In the genomic region with DNA sequence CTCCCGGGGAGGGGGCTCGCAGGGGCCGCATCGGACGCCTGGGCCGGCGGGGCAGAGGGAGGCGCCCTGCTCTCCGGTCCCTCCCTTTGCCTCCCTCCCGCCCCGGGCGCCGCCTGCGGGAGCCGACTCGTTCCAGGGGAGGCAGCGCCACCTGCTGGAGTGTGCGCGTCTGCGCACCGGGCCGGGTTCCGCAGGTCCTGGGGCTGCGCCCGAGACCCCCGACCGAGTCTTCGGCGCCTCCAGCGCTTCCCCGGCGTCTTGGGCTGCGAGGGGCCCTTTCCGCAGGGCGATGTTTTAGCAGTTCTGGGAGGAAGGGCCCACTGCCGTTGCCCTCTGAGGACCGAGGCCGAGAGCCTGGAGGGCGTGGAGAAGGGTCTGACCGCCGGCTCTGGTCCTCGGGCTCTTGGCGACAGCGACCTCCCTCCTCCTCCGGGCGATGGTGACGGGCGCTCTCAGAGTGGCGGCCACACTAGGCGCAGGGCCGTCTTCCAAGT, we compare ENCODE assay signal across 8 cellular contexts.
DNase-seq lines count a peak whose midpoint lies in the region; ATAC-seq and TF ChIP-seq lines count a peak whose summit lies in the region.

No MANE protein-coding gene starts in this region.

- H3K4me1 ChIP-seq in IMR-90 (ENCODE audit: control insufficient read depth, insufficient read depth, low read length) = peaks cover 4% of the 10 kb centered on the region; the same call in 1 of the 2 replicates
- H3K4me1 ChIP-seq in PC-3 (ENCODE audit: insufficient read depth, low read length) = peaks cover 3% of the 10 kb centered on the region; the same call in 1 of the 2 replicates
- H3K4me1 ChIP-seq in esophagus (ENCODE audit: control insufficient read depth in 2 of 2, insufficient read depth in 2 of 2, low read length in 1 of 2) = peaks cover 2 to 3% of the 10 kb centered on the region in 2 donors
- peaks cover 10 to 11% of the 10 kb centered on the region in 2 donors for H3K4me1 ChIP-seq in mucosa of rectum (ENCODE audit: control insufficient read depth in 2 of 2, insufficient read depth in 2 of 2, low read length in 2 of 2)

- H3K79me2 ChIP-seq in PC-3 (ENCODE audit: low read length) = no peaks in the 10 kb centered on the region

- peak overlapping the region; percentile 54; the same call in 1 of the 2 replicates for H2BK20ac ChIP-seq in IMR-90 (ENCODE audit: low read depth, low read length)

- intact Hi-C loops in IMR-90 (cut with micrococcal nuclease) (loop anchor here (1.0 to 5.0 kb wide), 2 partner anchors 161 to 380 kb away; a partner anchor contains a TSS), PC-3 (cut with micrococcal nuclease) (loop anchor here (1.0 to 2.0 kb wide), 2 partner anchors 161 to 236 kb away; no protein-coding TSS in a partner anchor)

- peak overlapping the region; percentile 93 for H4K91ac ChIP-seq in IMR-90 (ENCODE audit: insufficient read depth, low read depth, low read length)

- peak overlapping the region; percentile 92; the same call in 2 of the 3 replicates for H2BK15ac ChIP-seq in IMR-90 (ENCODE audit: low read depth, low read length)

- H3K56ac ChIP-seq in IMR-90 (ENCODE audit: extremely low read depth, insufficient read depth, low read length) = no peak overlapping the region

- in situ Hi-C loops in IMR-90 (cut with MboI; ENCODE audit: low sequenced_read_pairs) = loop anchor here (25.0 kb wide), 1 partner anchor 385 kb away; a partner anchor contains a TSS

- H2BK5ac ChIP-seq in IMR-90 (ENCODE audit: low read depth, low read length, poor library complexity, severe bottlenecking) = peak overlapping the region; percentile 56

- peak overlapping the region; percentile 45 for H3K14ac ChIP-seq in IMR-90 (replicated peaks; ENCODE audit: low read depth, low read length)

- no peaks in the 10 kb centered on the region for H3K9me2 ChIP-seq in PC-3 (replicated peaks; ENCODE audit: low read length)

- H3K27me3 ChIP-seq in IMR-90 (ENCODE audit: control insufficient read depth, insufficient read depth, low read length) (no peaks in the 10 kb centered on the region; the same call in 1 of the 2 replicates), PC-3 (ENCODE audit: low read length) (no peaks in the 10 kb centered on the region), esophagus (ENCODE audit: control insufficient read depth in 1 of 2, insufficient read depth in 2 of 2, low read length in 2 of 2) (no peaks in the 10 kb centered on the region), mucosa of rectum (ENCODE audit: control insufficient read depth in 2 of 2, insufficient read depth in 2 of 2, low read length in 2 of 2) (peaks cover 0 to 5% of the 10 kb centered on the region in 2 donors)

- dilution Hi-C loops in IMR-90 (cut with HindIII; ENCODE audit: low sequenced_read_pairs, unreplicated experiment) = no loop called here

- H3K9me3 ChIP-seq in IMR-90 (ENCODE audit: control insufficient read depth, insufficient read depth, low read length) (no peaks in the 10 kb centered on the region), PC-3 (ENCODE audit: low read length) (no peaks in the 10 kb centered on the region), esophagus (ENCODE audit: control insufficient read depth in 2 of 2, insufficient read depth in 1 of 2, low read depth in 1 of 2, low read length in 1 of 2) (no peaks in the 10 kb centered on the region), mucosa of rectum (ENCODE audit: control insufficient read depth in 2 of 2, low read length in 2 of 2) (no peaks in the 10 kb centered on the region)

- H3K79me1 ChIP-seq in IMR-90 (ENCODE audit: low read depth in 1 of 2, low read length in 2 of 2) = no peaks in the 10 kb centered on the region

- peak overlapping the region; percentile 84; the same call in 1 of the 2 replicates for H3K23ac ChIP-seq in IMR-90 (ENCODE audit: low read depth, low read length)

- H4K20me1 ChIP-seq in IMR-90 (ENCODE audit: insufficient read depth, low read length) = no peaks in the 10 kb centered on the region
- H4K20me1 ChIP-seq in PC-3 (ENCODE audit: low read length) = no peaks in the 10 kb centered on the region

- H3K18ac ChIP-seq in IMR-90 (ENCODE audit: low read depth, low read length) = peak overlapping the region; percentile 79

- H4K8ac ChIP-seq in IMR-90 (ENCODE audit: low read depth in 2 of 2, low read length in 2 of 2) = peak overlapping the region; percentile 62 to 93; a peak in 3 of 4 replicates

- H3K4me2 ChIP-seq in IMR-90 (ENCODE audit: low read depth, low read length) (peak overlapping the region; percentile 89), PC-3 (ENCODE audit: low read length) (peak overlapping the region; percentile 96)

- ATAC-seq in GM18907 (IDR thresholded peaks at IDR 0.05; ENCODE audit: unreplicated experiment) (peak; percentile 47), IMR-90 (ENCODE audit: low read depth) (peak; percentile 99), PC-3 (peak; percentile 92)

- peak; percentile 85 for TF ChIP-seq CTCF in IMR-90 (conservative IDR thresholded peaks at IDR 0.05; ENCODE audit: low read depth, low read length)
- TF ChIP-seq CTCF in PC-3 (conservative IDR thresholded peaks at IDR 0.05; ENCODE audit: low read depth, low read length) = peak; percentile 97

- no peaks in the 10 kb centered on the region; the same call in 1 of the 2 replicates for H3K9me1 ChIP-seq in IMR-90 (ENCODE audit: insufficient read depth, low read length)

- POLR2A ChIA-PET in IMR-90 (lab: Charles Lee; ENCODE audit: unreplicated experiment) (no interaction called here), PC-3 (lab: Charles Lee; ENCODE audit: unreplicated experiment) (no interaction called here)

- H2AFZ ChIP-seq in IMR-90 (replicated peaks; ENCODE audit: low read length, poor library complexity) (peak overlapping the region; percentile 98), PC-3 (ENCODE audit: low read length) (peak overlapping the region; percentile 95)

- BruUV-seq in IMR-90 (replicated peaks; lab: Mats Ljungman, UMichigan) (no TSS peak), PC-3 (replicated peaks; lab: Mats Ljungman, UMichigan) (no TSS peak)

- H3K27ac ChIP-seq in IMR-90 (ENCODE audit: insufficient read depth, low read length) (peak overlapping the region; percentile 50; the same call in 1 of the 2 replicates), PC-3 (ENCODE audit: low read length) (no peak overlapping the region), esophagus (ENCODE audit: low read depth in 2 of 2, low read length in 1 of 2) (no peak overlapping the region), mucosa of rectum (ENCODE audit: low read depth in 2 of 2, low read length in 2 of 2) (no peak overlapping the region)

- CTCF ChIA-PET in IMR-90 (lab: Yijun Ruan, JAX) (interaction anchor here (1.0 kb wide), 1 partner anchor 122 kb away, joined by 3 read pairs; no protein-coding TSS in a partner anchor), PC-3 (lab: Charles Lee) (no interaction called here)

- DNase-seq in 8988T (peak; percentile 70), IMR-90 (peak; percentile 59), PC-3 (peak; percentile 89), activated T-cell treated with anti-CD3 and anti-CD28 coated beads for 4 hours (peak; percentile 81)
- peak; percentile 69 to 83 for DNase-seq in stimulated activated CD8-positive, alpha-beta memory T cell treated with anti-CD3 and anti-CD28 coated beads, Interleukin-4, amount 100 ng/mL, for 1 hour (ENCODE audit: low read depth in 2 of 2, low spot score in 1 of 2)

- H3K4me3 ChIP-seq in IMR-90 (ENCODE audit: insufficient read depth, low read depth, low read length) (peak overlapping the region; percentile 59), PC-3 (ENCODE audit: low read length) (peak overlapping the region; percentile 74), esophagus (ENCODE audit: low read depth in 1 of 2, low read length in 2 of 2) (peak overlapping the region; percentile 31 to 43), mucosa of rectum (ENCODE audit: low read length in 2 of 2) (peak overlapping the region; percentile 25 to 52)

- H2BK120ac ChIP-seq in IMR-90 (ENCODE audit: low read depth, low read length) = peak overlapping the region; percentile 97

- peak; percentile 88 for TF ChIP-seq RAD21 in IMR-90 (IDR thresholded peaks at IDR 0.05; ENCODE audit: low read length)

- H3K36me3 ChIP-seq in IMR-90 (ENCODE audit: control insufficient read depth, insufficient read depth, low read length) = no peaks in the 10 kb centered on the region
- no peaks in the 10 kb centered on the region for H3K36me3 ChIP-seq in PC-3 (ENCODE audit: low read depth, low read length)
- H3K36me3 ChIP-seq in esophagus (ENCODE audit: control insufficient read depth in 2 of 2, insufficient read depth in 2 of 2, low read length in 1 of 2) = no peaks in the 10 kb centered on the region
- H3K36me3 ChIP-seq in mucosa of rectum (ENCODE audit: control insufficient read depth in 2 of 2, insufficient read depth in 2 of 2, low read length in 2 of 2) = no peaks in the 10 kb centered on the region

- peak overlapping the region; percentile 92 for H4K5ac ChIP-seq in IMR-90 (ENCODE audit: low read depth, low read length)

- H3K9ac ChIP-seq in IMR-90 (ENCODE audit: low read depth, low read length) (peak overlapping the region; percentile 67), PC-3 (ENCODE audit: low read length) (peak overlapping the region; percentile 63), mucosa of rectum (ENCODE audit: low read depth in 1 of 2, low read length in 2 of 2) (peak overlapping the region; percentile 24 to 55)

- 0 out of 2 replicates have a peak, but pooled peaks have one; percentile 35 for TF ChIP-seq POLR2A in IMR-90 (IDR thresholded peaks at IDR 0.05; ENCODE audit: low read depth, low read length)

- no peaks in the 10 kb centered on the region for H3F3A ChIP-seq in PC-3 (ENCODE audit: low read length, unreplicated experiment)

- peak overlapping the region; percentile 87 for H2AK9ac ChIP-seq in IMR-90 (replicated peaks; ENCODE audit: low read depth, low read length, poor library complexity)

- H2AK5ac ChIP-seq in IMR-90 (ENCODE audit: low read depth, low read length) = no peak overlapping the region

- WGBS in IMR-90 (ENCODE audit: extremely low coverage in 2 of 2, insufficient read length in 1 of 2), 2 experiments = 0% methylated on average over 14 of the region's 51 CpGs; no CpG with 5 or more reads in 1 of the 2 experiments
- WGBS in esophagus, 2 donors = 1% methylated on average over 25 to 51 of the region's 51 CpGs

- peak overlapping the region; percentile 86 for H3K4ac ChIP-seq in IMR-90 (ENCODE audit: low read depth, low read length)

TF ChIP-seq in IMR-90, 13 proteins besides CTCF, POLR2A, EP300 and RAD21 (continues in another document):
- TF ChIP-seq RCOR1 (IDR thresholded peaks at IDR 0.05; ENCODE audit: insufficient replicate concordance, low read length) (no peak), NFE2L2 (IDR thresholded peaks at IDR 0.05; ENCODE audit: low read depth, low read length) (no peak), MAZ (IDR thresholded peaks at IDR 0.05; ENCODE audit: borderline replicate concordance, low read depth, low read length) (peak; percentile 94; the same call in 1 of the 2 replicates)

Comparison
In these comparisons a context has a peak if more than half of its experiments do, and no peak if none do; other contexts are left out.
1. ATAC-seq: peak in every context shown above with its lines; median percentile 99 in IMR-90; 92 in PC-3; 47 in GM18907.